Comparison of ENCODE assay signal across 23 cellular contexts in the genomic region with DNA sequence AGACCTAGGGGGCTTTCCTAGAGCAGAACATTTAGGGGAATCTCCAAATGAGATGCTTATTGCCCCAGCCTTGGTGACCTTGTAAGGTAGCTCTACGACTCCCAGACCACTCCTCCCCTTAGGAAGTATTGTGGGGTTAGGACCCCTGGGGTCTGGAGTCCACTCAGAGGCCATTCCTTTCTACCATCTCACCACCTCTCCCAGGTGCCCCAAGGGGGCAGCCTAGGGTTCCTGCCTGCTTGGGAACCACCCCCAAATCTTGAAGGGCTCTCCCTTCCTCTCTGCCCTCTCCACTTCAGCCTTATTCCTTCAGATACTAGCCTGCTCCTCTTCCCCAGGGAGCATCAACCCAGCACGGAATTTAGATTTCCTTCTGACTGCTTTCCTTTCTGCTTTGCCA.
"Had no signal": no experiment of that assay in that cellular context is flagged by ENCODE, and none has a peak within 500 bp of the region (broad histone marks: within the 10 kb centered on the region; RNA-seq: fewer than 3 reads in every experiment).

No MANE protein-coding gene starts in this region.

- H3K27ac ChIP-seq: brain microvascular endothelial cell, PC-9 had no signal

- DNase-seq: activated CD4-positive, alpha-beta memory T cell treated with anti-CD3 and anti-CD28 coated beads, Interleukin-2, amount 10 ng/mL, durations not matched to agents 7 days and 5 days; activated CD4-positive, alpha-beta T cell treated with anti-CD3 and anti-CD28 coated beads for 36 hours; activated CD4-positive, alpha-beta T cell treated with anti-CD3 and anti-CD28 coated beads, Interleukin-2, amount 50 U/mL, for 1 hour; activated gamma-delta T cell; activated naive CD4-positive, alpha-beta T cell treated with anti-CD3 and anti-CD28 coated beads for 36 hours; activated T-cell treated with anti-CD3 and anti-CD28 coated beads for 4 hours; activated T-cell treated with anti-CD3 and anti-CD28 coated beads, Interleukin-2, amount 50 U/mL, for 48 hours; brain microvascular endothelial cell; cerebellar nuclear complex; KBM-7; NCI-H1092 treated with DMSO at 0.1 percent for 48 hours; NCI-H1417 treated with DMSO at 0.1 percent for 48 hours; NCI-H1694; NCI-H2029; NCI-H2107; NCI-H2171 treated with DMSO at 0.1 percent for 48 hours; NCI-H345; NCI-H510A treated with DMSO at 0.1 percent for 48 hours; PC-9; SHP77 treated with DMSO at 0.1 percent for 48 hours; T-helper 17 cell; T-helper 9 cell had no signal

- H3K36me3 ChIP-seq: brain microvascular endothelial cell had no signal

- H3K27me3 ChIP-seq: brain microvascular endothelial cell had no signal

- H3K4me3 ChIP-seq: PC-9 had no signal

- ATAC-seq: activated CD4-positive, alpha-beta T cell treated with anti-CD3 and anti-CD28 coated beads for 36 hours; activated T-helper 17 cell treated with anti-CD3 and anti-CD28 coated beads, Interleukin-2, amount 50 U/mL, for 72 hours; T-helper 17 cell had no signal
